Comparison of ENCODE assay signal across 8 cellular contexts in the genomic region with DNA sequence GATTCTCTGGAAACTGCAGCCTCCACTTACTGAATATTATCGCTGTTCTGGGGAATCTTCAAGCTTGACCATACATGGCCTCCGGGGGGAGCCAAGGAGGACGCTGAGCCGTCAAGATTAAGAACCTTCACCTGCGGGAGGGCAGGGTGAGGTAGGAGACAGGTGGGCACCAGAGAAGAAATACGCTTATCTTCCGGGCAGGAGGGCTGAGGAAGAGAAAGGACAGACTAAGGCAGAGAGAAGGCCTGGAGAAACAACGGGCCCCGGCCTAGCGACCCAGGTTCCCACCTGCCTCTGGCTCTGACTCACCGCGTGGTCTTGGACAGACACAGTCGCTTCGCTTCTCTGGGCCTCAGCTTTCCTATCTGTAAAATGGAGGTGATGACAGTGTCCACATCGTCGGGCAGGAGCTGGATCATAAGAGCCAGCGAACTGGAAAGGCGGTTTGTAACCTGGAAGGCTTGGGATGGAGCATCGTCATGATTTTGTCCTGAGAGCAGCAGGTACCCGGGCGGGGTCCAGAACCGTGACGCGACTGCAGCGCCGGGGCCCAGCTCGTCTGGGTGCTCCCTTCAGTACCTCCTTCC. TPM values are rescaled to one million over a fixed set of nuclear protein-coding genes. Genes with fewer than 3 reads are reported as not detected.
DNase-seq lines count a peak whose midpoint lies in the region; ATAC-seq and TF ChIP-seq lines count a peak whose summit lies in the region.

No MANE protein-coding gene starts in this region.

- H3K9me3 ChIP-seq in neural progenitor cell (ENCODE audit: low read depth) (no peaks in the 10 kb centered on the region), uterus (no peaks in the 10 kb centered on the region)

- CTCF ChIA-PET in activated CD8-positive, alpha-beta memory T cell treated with anti-CD3 and anti-CD28 coated beads, Interleukin-2, amount 10 ng/mL, durations not matched to agents 7 days and 5 days (lab: Charles Lee), result interaction anchor here (0.6 to 6.9 kb wide), 23 partner anchors 8 to 263 kb away, joined by 3 to 82 read pairs (median 4); a partner anchor contains a TSS

- H2AFZ ChIP-seq in neural progenitor cell (replicated peaks), result peak overlapping the region; percentile 97

- H3K27me3 Mint-ChIP-seq in activated CD8-positive, alpha-beta memory T cell treated with anti-CD3 and anti-CD28 coated beads, Interleukin-2, amount 10 ng/mL, durations not matched to agents 7 days and 5 days, result no peaks in the 10 kb centered on the region
- H3K27me3 Mint-ChIP-seq in neural progenitor cell (ENCODE audit: insufficient read depth, low read depth), result peaks cover 9% of the 10 kb centered on the region

- no peaks in the 10 kb centered on the region for H4K20me1 ChIP-seq in neural progenitor cell (ENCODE audit: low read depth)

- TF ChIP-seq CTCF in neural progenitor cell (IDR thresholded peaks at IDR 0.05), result peak; percentile 60
- no peak for TF ChIP-seq CTCF in uterus (IDR thresholded peaks at IDR 0.05)

- intact Hi-C loops in uterus (cut with DNase I; ENCODE audit: low total_unique reads), result no loop called here

- peak overlapping the region; percentile 86 for H3K27ac Mint-ChIP-seq in activated CD8-positive, alpha-beta memory T cell treated with anti-CD3 and anti-CD28 coated beads, Interleukin-2, amount 10 ng/mL, durations not matched to agents 7 days and 5 days
- H3K27ac Mint-ChIP-seq in neural progenitor cell, result peak overlapping the region; percentile 48

- peak; percentile 67 for DNase-seq in AG20443 (ENCODE audit: low spot score)
- DNase-seq in NCI-H460 (ENCODE audit: extremely low read depth, low read depth), result peak; percentile 21
- DNase-seq in activated CD8-positive, alpha-beta memory T cell treated with anti-CD3 and anti-CD28 coated beads, Interleukin-2, amount 10 ng/mL, durations not matched to agents 7 days and 5 days, result peak; percentile 58
- DNase-seq in neural progenitor cell (ENCODE audit: low spot score), result peak; percentile 70
- no peak for DNase-seq in uterus

- H3K27me3 ChIP-seq in neural progenitor cell (no peaks in the 10 kb centered on the region), uterus (no peaks in the 10 kb centered on the region)

- H3K4me3 ChIP-seq in neural progenitor cell (peak overlapping the region; percentile 95), uterus (peak overlapping the region; percentile 93 to 95)

- H3K36me3 ChIP-seq in neural progenitor cell (peaks cover 4% of the 10 kb centered on the region), uterus (no peaks in the 10 kb centered on the region)

- no peaks in the 10 kb centered on the region for H3K9me3 Mint-ChIP-seq in activated CD8-positive, alpha-beta memory T cell treated with anti-CD3 and anti-CD28 coated beads, Interleukin-2, amount 10 ng/mL, durations not matched to agents 7 days and 5 days (ENCODE audit: low read depth)
- no peaks in the 10 kb centered on the region for H3K9me3 Mint-ChIP-seq in neural progenitor cell

- H3K9ac ChIP-seq in neural progenitor cell, result peak overlapping the region; percentile 77

- ATAC-seq in GM18499 (IDR thresholded peaks at IDR 0.05; ENCODE audit: insufficient read depth, unreplicated experiment), result peak; percentile 49
- peak; percentile 29 for ATAC-seq in HG02970 (IDR thresholded peaks at IDR 0.05; ENCODE audit: low FRiP score, unreplicated experiment)
- peak; percentile 52 for ATAC-seq in activated CD8-positive, alpha-beta memory T cell treated with anti-CD3 and anti-CD28 coated beads, Interleukin-2, amount 10 ng/mL, durations not matched to agents 7 days and 5 days
- ATAC-seq in esophagus mucosa, result peak; percentile 42

- peak overlapping the region; percentile 90 for H3K4me3 Mint-ChIP-seq in activated CD8-positive, alpha-beta memory T cell treated with anti-CD3 and anti-CD28 coated beads, Interleukin-2, amount 10 ng/mL, durations not matched to agents 7 days and 5 days
- peak overlapping the region; percentile 99 for H3K4me3 Mint-ChIP-seq in neural progenitor cell

- H3K79me2 ChIP-seq in neural progenitor cell (ENCODE audit: low read depth), result peaks cover 26% of the 10 kb centered on the region

- peaks cover 9% of the 10 kb centered on the region for H3F3A ChIP-seq in neural progenitor cell (ENCODE audit: low read depth)

- H3K4me1 ChIP-seq in neural progenitor cell (peaks cover 3% of the 10 kb centered on the region), uterus (peaks cover 0 to 10% of the 10 kb centered on the region in 2 donors)

- H3K4me1 Mint-ChIP-seq in activated CD8-positive, alpha-beta memory T cell treated with anti-CD3 and anti-CD28 coated beads, Interleukin-2, amount 10 ng/mL, durations not matched to agents 7 days and 5 days, result peaks cover 38% of the 10 kb centered on the region
- H3K4me1 Mint-ChIP-seq in neural progenitor cell, result peaks cover 23% of the 10 kb centered on the region

- TF ChIP-seq POLR2A in uterus (IDR thresholded peaks at IDR 0.05), result no peak

- peaks cover 29% of the 10 kb centered on the region for H3K36me3 Mint-ChIP-seq in activated CD8-positive, alpha-beta memory T cell treated with anti-CD3 and anti-CD28 coated beads, Interleukin-2, amount 10 ng/mL, durations not matched to agents 7 days and 5 days
- peaks cover 14% of the 10 kb centered on the region for H3K36me3 Mint-ChIP-seq in neural progenitor cell

- H3K27ac ChIP-seq in neural progenitor cell, result peak overlapping the region; percentile 69
- peak overlapping the region; percentile 69 to 79 for H3K27ac ChIP-seq in uterus

- H3K4me2 ChIP-seq in neural progenitor cell, result peak overlapping the region; percentile 97

RNA-seq across cellular contexts. Expression of a gene that starts 0.7 kb away (rescaled TPM):
- total RNA-seq in NCI-H460 (2014; rRNA removed; shearing (Covaris generic)), result 15.7 and 17.5 TPM in 2 replicates
- 18.3 and 19.9 TPM in 2 replicates for polyA plus RNA-seq in NCI-H460 (2014; cell fraction: nucleus; rRNA removed)
- total RNA-seq in activated CD8-positive, alpha-beta memory T cell treated with anti-CD3 and anti-CD28 coated beads, Interleukin-2, amount 10 ng/mL, durations not matched to agents 7 days and 5 days, result 10 to 100 TPM; 54.2 to 55.4 TPM
- total RNA-seq in esophagus mucosa (13.8 TPM), neural progenitor cell (ENCODE audit: low replicate concordance) (3.3 and 13.5 TPM in 2 replicates), uterus (10 to 100 TPM; 11.8 to 40.3 (median 15.7) TPM)

RNA-seq across cellular contexts. Expression of a gene that starts 0.7 kb away (rescaled TPM):
- 32.1 and 40.2 TPM in 2 replicates for total RNA-seq in NCI-H460 (2014; rRNA removed; shearing (Covaris generic))
- 89.0 and 113 TPM in 2 replicates for polyA plus RNA-seq in NCI-H460 (2014; cell fraction: nucleus; rRNA removed)
- 10 to 100 TPM; 55.2 to 67.6 TPM for total RNA-seq in activated CD8-positive, alpha-beta memory T cell treated with anti-CD3 and anti-CD28 coated beads, Interleukin-2, amount 10 ng/mL, durations not matched to agents 7 days and 5 days
- 43.9 TPM for total RNA-seq in esophagus mucosa
- 23.4 and 38.3 TPM in 2 replicates for total RNA-seq in neural progenitor cell (ENCODE audit: low replicate concordance)
- 10 to 100 TPM in 2 of 4 donors, 1 to 10 TPM in 1, not detected in 1; 7.4 to 40.0 (median 29.9) TPM for total RNA-seq in uterus

RNA-seq across cellular contexts. Expression of a gene that starts 13.0 kb away (rescaled TPM):
- 33.5 and 34.9 TPM in 2 replicates for total RNA-seq in NCI-H460 (2014; rRNA removed; shearing (Covaris generic))
- 48.6 and 97.5 TPM in 2 replicates for polyA plus RNA-seq in NCI-H460 (2014; cell fraction: nucleus; rRNA removed)
- total RNA-seq in activated CD8-positive, alpha-beta memory T cell treated with anti-CD3 and anti-CD28 coated beads, Interleukin-2, amount 10 ng/mL, durations not matched to agents 7 days and 5 days, result 10 to 100 TPM; 22.0 to 25.7 TPM
- total RNA-seq in esophagus mucosa (15.3 TPM), neural progenitor cell (ENCODE audit: low replicate concordance) (9.6 and 18.5 TPM in 2 replicates), uterus (10 to 100 TPM in 2 of 4 donors, 1 to 10 TPM in 2; 5.6 to 33.8 (median 11.5) TPM)

RNA-seq across cellular contexts. Expression of a gene that starts 13.1 kb away (rescaled TPM):
- total RNA-seq in NCI-H460 (2014; rRNA removed; shearing (Covaris generic)), result 14.9 and 26.8 TPM in 2 replicates
- 59.8 and 66.1 TPM in 2 replicates for polyA plus RNA-seq in NCI-H460 (2014; cell fraction: nucleus; rRNA removed)
- 10 to 100 TPM; 16.8 to 22.4 TPM for total RNA-seq in activated CD8-positive, alpha-beta memory T cell treated with anti-CD3 and anti-CD28 coated beads, Interleukin-2, amount 10 ng/mL, durations not matched to agents 7 days and 5 days
- 12.0 TPM for total RNA-seq in esophagus mucosa
- 51.6 and 61.4 TPM in 2 replicates for total RNA-seq in neural progenitor cell (ENCODE audit: low replicate concordance)
- 10 to 100 TPM in 3 of 4 donors, 1 to 10 TPM in 1; 7.4 to 52.1 (median 45.5) TPM for total RNA-seq in uterus

RNA-seq across cellular contexts. Expression of a gene that starts 51.1 kb away (rescaled TPM):
- 2.8 and 7.6 TPM in 2 replicates for total RNA-seq in NCI-H460 (2014; rRNA removed; shearing (Covaris generic))
- 3.4 and 4.0 TPM in 2 replicates for polyA plus RNA-seq in NCI-H460 (2014; cell fraction: nucleus; rRNA removed)
- under 1 TPM; 0.30 to 0.53 TPM for total RNA-seq in activated CD8-positive, alpha-beta memory T cell treated with anti-CD3 and anti-CD28 coated beads, Interleukin-2, amount 10 ng/mL, durations not matched to agents 7 days and 5 days
- 5.7 TPM for total RNA-seq in esophagus mucosa
- 0.12 and 1.1 TPM in 2 replicates for total RNA-seq in neural progenitor cell (ENCODE audit: low replicate concordance)
- total RNA-seq in uterus, result 1 to 10 TPM in 2 of 4 donors, under 1 TPM in 1, not detected in 1; 0.26 to 2.4 (median 1.2) TPM

Comparison
In these comparisons a context has a peak if more than half of its experiments do, and no peak if none do; other contexts are left out.
1. DNase-seq: peak in AG20443 (single experiment), NCI-H460 (single experiment), activated CD8-positive, alpha-beta memory T cell treated with anti-CD3 and anti-CD28 coated beads, Interleukin-2, amount 10 ng/mL, durations not matched to agents 7 days and 5 days (single experiment) and neural progenitor cell (single experiment); none in uterus (0 of 2).
2. Peak in every context shown above with its lines, with median percentiles within 50 percentile points of each other: ATAC-seq.